Comparison of ENCODE assay signal across 7 cellular contexts in the genomic region with DNA sequence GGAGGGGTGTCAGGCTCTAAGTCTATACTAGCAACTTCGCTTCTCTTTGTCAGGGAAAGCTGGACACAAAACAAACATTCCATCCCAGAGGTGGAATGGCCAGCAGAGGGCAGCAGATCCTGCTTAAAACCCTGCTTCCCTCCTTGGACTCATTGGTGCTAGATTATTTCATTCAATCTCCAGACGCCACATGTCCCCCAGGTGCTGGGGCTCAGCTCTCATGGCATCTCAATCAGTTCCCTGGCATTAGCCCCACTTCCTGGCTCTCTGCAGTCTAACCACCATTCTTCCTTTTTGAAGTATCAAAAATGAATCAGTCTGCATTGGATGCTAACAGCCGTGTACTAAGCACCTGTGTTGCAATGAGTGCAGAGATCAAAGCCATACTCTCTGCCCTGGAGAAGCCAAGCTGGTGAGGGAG. TPM values are rescaled to one million over a fixed set of nuclear protein-coding genes. Genes with fewer than 3 reads are reported as not detected.
DNase-seq lines count a peak whose midpoint lies in the region; ATAC-seq and TF ChIP-seq lines count a peak whose summit lies in the region.

No MANE protein-coding gene starts in this region.

- DNase-seq in NCI-H1092 (lab: John Stamatoyannopoulos, UW): peak; percentile 74
- DNase-seq in activated CD4-positive, CD25-positive, alpha-beta regulatory T cell treated with anti-CD3 and anti-CD28 coated beads, Interleukin-2, amount 50 U/mL, for 72 hours: peak; percentile 57
- no peak for DNase-seq in chondrocyte (ENCODE audit: low spot score)
- peak; percentile 36 to 79 for DNase-seq in left colon
- peak; percentile 44 to 50 for DNase-seq in stimulated activated CD4-positive, alpha-beta T cell treated with anti-CD3 and anti-CD28 coated beads, Interleukin-4, amount 100 ng/mL, for 48 hours (ENCODE audit: low read depth in 2 of 2)

- peaks cover 58% of the 10 kb centered on the region for H3K27me3 Mint-ChIP-seq in chondrocyte (ENCODE audit: low read depth)

- H3K36me3 Mint-ChIP-seq in chondrocyte (ENCODE audit: low read depth): no peaks in the 10 kb centered on the region

- no peaks in the 10 kb centered on the region for H3K9me3 Mint-ChIP-seq in chondrocyte (ENCODE audit: low read depth)

- TF ChIP-seq CTCF in GM12874 (IDR thresholded peaks at IDR 0.05; ENCODE audit: insufficient read depth, low read depth, low read length): peak; percentile 86
- peak; percentile 88 for TF ChIP-seq CTCF in chondrocyte (IDR thresholded peaks at IDR 0.05)

- peaks cover 3% of the 10 kb centered on the region for H3K4me1 Mint-ChIP-seq in chondrocyte (ENCODE audit: low read depth)

- H3K4me3 Mint-ChIP-seq in chondrocyte (ENCODE audit: unreplicated experiment): no peak overlapping the region

- H3K27ac Mint-ChIP-seq in chondrocyte (ENCODE audit: unreplicated experiment): no peak overlapping the region

- intact Hi-C loops in left colon (cut with DNase I, micrococcal nuclease): no loop called here

- ATAC-seq in left colon (peak; percentile 64), GM19023 (IDR thresholded peaks at IDR 0.05; ENCODE audit: unreplicated experiment) (no peak)

RNA-seq across cellular contexts. Expression of a gene that starts 8.1 kb away (rescaled TPM):
- total RNA-seq in chondrocyte: not detected in 3 replicates
- total RNA-seq in left colon: 1 to 10 TPM in 1 of 2 donors, not detected in 1; 2.5 TPM

RNA-seq across cellular contexts. Expression of a gene that starts 38.2 kb away (rescaled TPM):
- total RNA-seq in chondrocyte (not detected in 3 replicates), left colon (not detected)

RNA-seq across cellular contexts. Expression of a gene that starts 47.1 kb away (rescaled TPM):
- total RNA-seq in chondrocyte: 0.12 TPM in 1 of 3 replicates, not detected in the others
- total RNA-seq in left colon: 1 to 10 TPM in 1 of 2 donors, under 1 TPM in 1; 0.79 to 1.8 TPM

RNA-seq across cellular contexts. Expression of a gene that starts 51.6 kb away (rescaled TPM):
- not detected in 3 replicates for total RNA-seq in chondrocyte
- total RNA-seq in left colon: not detected
